In the genomic region with DNA sequence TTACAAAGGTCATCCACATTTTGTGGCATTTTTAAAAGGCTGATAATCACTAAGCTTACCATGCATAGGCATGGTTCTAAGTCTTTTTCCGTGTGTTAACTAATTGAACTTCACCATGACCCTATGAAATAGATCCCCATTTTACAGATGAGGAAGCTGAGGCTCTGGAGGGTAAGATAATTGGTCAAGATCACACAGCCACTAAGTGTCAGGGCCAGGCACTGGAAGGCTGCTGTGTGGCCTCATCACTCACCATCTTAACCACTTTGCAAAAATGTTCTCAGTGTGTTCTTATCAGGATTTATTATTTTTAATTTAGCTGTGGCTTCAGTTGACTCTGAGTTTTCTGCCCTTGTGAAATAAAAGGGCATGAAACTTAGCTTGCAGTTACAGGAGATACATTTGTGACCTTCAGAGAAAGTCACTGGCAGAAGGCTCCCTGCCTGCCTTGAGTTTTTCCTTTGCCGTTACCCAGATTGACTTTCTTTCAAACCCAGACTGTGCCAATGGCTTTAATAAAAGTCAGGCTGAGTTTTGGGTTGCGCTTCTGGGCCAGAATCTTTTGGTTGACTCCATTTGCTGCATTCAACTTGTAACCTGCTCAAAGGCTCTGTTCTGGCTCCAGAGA, we compare ENCODE assay signal across 17 cellular contexts.
"Had no signal": no experiment of that assay in that cellular context is flagged by ENCODE, and none has a peak within 500 bp of the region (broad histone marks: within the 10 kb centered on the region; RNA-seq: fewer than 3 reads in every experiment).

No MANE protein-coding gene starts in this region.

- ATAC-seq: activated CD8-positive, alpha-beta memory T cell treated with anti-CD3 and anti-CD28 coated beads, Interleukin-2, amount 10 ng/mL, durations not matched to agents 7 days and 5 days; activated T-cell treated with anti-CD3 and anti-CD28 coated beads, Interleukin-2, amount 50 U/mL, for 4 hours; naive thymus-derived CD8-positive, alpha-beta T cell; stimulated activated memory B cell treated with anti-CD40 and anti-IgM and Interleukin-4, amounts not matched to agents 10 μg/mL and 1 μg/mL and 100 μg/mL, for 72 hours had no signal

- H3K36me3 ChIP-seq: tibial nerve, vagina had no signal

- H3K27ac ChIP-seq: neutrophil, tibial nerve, vagina had no signal

- H3K4me3 ChIP-seq: mucosa of descending colon, tibial nerve, vagina had no signal

- H3K27me3 ChIP-seq: neutrophil, tibial nerve, vagina had no signal

- FAIRE-seq: TTC549 had no signal

- DNase-seq: activated B cell treated with CpG ODN at 0.5 μM for 24 hours; activated CD4-positive, alpha-beta T cell treated with anti-CD3 and anti-CD28 coated beads, Interleukin-2, amount 10 ng/mL, durations not matched to agents 7 days and 5 days; activated CD8-positive, alpha-beta memory T cell treated with anti-CD3 and anti-CD28 coated beads, Interleukin-2, amount 10 ng/mL, durations not matched to agents 7 days and 5 days; activated naive CD8-positive, alpha-beta T cell treated with anti-CD3 and anti-CD28 coated beads, Interleukin-2, amount 50 U/mL, for 24 hours; activated T-cell treated with anti-CD3 and anti-CD28 coated beads, Interleukin-2, amount 50 U/mL, for 4 hours; cortex of kidney; effector CD8-positive, alpha-beta T cell; naive thymus-derived CD8-positive, alpha-beta T cell; posterior cingulate gyrus; right cardiac atrium; T-helper 2 cell had no signal

- H3K4me1 ChIP-seq: tibial nerve, vagina had no signal
